ENCODE assay signal across 1 cellular context in the genomic region with DNA sequence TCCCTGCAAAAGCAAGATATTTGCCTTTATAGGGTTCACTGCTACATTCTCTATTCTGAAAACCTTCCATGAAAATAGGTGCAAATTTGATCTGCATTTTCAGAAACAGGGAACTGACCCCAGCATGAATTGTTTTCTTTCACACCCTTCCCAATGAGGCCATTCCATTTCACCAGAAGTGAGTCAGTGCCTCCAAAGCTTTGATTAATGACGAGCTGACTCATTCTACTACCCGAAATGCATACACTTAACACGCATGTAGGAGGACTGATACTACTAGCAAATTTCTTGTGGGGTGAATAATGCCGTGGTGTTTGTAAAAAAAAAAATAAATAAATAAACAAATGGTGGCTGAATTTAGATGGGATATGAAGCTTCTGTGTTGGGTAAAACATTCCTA.
A peak's percentile ranks its signal among the peaks of the same experiment; 100 is the strongest.
TF ChIP-seq lines count a peak whose summit lies in the region.

No MANE protein-coding gene starts in this region.

TF ChIP-seq in K562, 482 proteins besides CTCF, POLR2A, EP300 and RAD21 (continued from another document and continues in another):
- no peak for TF ChIP-seq E2F5 (CRISPR knock-in tag; IDR thresholded peaks at IDR 0.05)
- TF ChIP-seq, protein P1, sequence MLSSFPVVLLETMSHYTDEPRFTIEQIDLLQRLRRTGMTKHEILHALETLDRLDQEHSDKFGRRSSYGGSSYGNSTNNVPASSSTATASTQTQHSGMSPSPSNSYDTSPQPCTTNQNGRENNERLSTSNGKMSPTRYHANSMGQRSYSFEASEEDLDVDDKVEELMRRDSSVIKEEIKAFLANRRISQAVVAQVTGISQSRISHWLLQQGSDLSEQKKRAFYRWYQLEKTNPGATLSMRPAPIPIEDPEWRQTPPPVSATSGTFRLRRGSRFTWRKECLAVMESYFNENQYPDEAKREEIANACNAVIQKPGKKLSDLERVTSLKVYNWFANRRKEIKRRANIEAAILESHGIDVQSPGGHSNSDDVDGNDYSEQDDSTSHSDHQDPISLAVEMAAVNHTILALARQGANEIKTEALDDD (IDR thresholded peaks at IDR 0.05), result 0 out of 2 replicates have a peak, but pooled peaks have one; percentile 32
- TF ChIP-seq SAFB2 (IDR thresholded peaks at IDR 0.05; ENCODE audit: borderline replicate concordance, low read depth, low read length, severe bottlenecking), result no peak
- TF ChIP-seq KDM1A (IDR thresholded peaks at IDR 0.05), result peak; percentile 54 to 63; a peak in 3 of 4 replicates
- no peak for TF ChIP-seq MLLT1 (IDR thresholded peaks at IDR 0.05)
- TF ChIP-seq NFYB (IDR thresholded peaks at IDR 0.05; ENCODE audit: extremely low read depth, insufficient read length), result no peak
- TF ChIP-seq, protein P2, sequence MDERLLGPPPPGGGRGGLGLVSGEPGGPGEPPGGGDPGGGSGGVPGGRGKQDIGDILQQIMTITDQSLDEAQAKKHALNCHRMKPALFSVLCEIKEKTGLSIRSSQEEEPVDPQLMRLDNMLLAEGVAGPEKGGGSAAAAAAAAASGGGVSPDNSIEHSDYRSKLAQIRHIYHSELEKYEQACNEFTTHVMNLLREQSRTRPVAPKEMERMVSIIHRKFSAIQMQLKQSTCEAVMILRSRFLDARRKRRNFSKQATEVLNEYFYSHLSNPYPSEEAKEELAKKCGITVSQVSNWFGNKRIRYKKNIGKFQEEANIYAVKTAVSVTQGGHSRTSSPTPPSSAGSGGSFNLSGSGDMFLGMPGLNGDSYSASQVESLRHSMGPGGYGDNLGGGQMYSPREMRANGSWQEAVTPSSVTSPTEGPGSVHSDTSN (CRISPR knock-in tag; IDR thresholded peaks at IDR 0.05; ENCODE audit: low read depth), result no peak
- TF ChIP-seq, protein P2 (tag; conservative IDR thresholded peaks at IDR 0.05; ENCODE audit: low read depth), result peak; percentile 96
- no peak for TF ChIP-seq POLR2B (IDR thresholded peaks at IDR 0.05; ENCODE audit: low read depth, partially characterized antibody)
- TF ChIP-seq MIER1 (IDR thresholded peaks at IDR 0.05; ENCODE audit: low read depth), result no peak
- TF ChIP-seq, protein P3, sequence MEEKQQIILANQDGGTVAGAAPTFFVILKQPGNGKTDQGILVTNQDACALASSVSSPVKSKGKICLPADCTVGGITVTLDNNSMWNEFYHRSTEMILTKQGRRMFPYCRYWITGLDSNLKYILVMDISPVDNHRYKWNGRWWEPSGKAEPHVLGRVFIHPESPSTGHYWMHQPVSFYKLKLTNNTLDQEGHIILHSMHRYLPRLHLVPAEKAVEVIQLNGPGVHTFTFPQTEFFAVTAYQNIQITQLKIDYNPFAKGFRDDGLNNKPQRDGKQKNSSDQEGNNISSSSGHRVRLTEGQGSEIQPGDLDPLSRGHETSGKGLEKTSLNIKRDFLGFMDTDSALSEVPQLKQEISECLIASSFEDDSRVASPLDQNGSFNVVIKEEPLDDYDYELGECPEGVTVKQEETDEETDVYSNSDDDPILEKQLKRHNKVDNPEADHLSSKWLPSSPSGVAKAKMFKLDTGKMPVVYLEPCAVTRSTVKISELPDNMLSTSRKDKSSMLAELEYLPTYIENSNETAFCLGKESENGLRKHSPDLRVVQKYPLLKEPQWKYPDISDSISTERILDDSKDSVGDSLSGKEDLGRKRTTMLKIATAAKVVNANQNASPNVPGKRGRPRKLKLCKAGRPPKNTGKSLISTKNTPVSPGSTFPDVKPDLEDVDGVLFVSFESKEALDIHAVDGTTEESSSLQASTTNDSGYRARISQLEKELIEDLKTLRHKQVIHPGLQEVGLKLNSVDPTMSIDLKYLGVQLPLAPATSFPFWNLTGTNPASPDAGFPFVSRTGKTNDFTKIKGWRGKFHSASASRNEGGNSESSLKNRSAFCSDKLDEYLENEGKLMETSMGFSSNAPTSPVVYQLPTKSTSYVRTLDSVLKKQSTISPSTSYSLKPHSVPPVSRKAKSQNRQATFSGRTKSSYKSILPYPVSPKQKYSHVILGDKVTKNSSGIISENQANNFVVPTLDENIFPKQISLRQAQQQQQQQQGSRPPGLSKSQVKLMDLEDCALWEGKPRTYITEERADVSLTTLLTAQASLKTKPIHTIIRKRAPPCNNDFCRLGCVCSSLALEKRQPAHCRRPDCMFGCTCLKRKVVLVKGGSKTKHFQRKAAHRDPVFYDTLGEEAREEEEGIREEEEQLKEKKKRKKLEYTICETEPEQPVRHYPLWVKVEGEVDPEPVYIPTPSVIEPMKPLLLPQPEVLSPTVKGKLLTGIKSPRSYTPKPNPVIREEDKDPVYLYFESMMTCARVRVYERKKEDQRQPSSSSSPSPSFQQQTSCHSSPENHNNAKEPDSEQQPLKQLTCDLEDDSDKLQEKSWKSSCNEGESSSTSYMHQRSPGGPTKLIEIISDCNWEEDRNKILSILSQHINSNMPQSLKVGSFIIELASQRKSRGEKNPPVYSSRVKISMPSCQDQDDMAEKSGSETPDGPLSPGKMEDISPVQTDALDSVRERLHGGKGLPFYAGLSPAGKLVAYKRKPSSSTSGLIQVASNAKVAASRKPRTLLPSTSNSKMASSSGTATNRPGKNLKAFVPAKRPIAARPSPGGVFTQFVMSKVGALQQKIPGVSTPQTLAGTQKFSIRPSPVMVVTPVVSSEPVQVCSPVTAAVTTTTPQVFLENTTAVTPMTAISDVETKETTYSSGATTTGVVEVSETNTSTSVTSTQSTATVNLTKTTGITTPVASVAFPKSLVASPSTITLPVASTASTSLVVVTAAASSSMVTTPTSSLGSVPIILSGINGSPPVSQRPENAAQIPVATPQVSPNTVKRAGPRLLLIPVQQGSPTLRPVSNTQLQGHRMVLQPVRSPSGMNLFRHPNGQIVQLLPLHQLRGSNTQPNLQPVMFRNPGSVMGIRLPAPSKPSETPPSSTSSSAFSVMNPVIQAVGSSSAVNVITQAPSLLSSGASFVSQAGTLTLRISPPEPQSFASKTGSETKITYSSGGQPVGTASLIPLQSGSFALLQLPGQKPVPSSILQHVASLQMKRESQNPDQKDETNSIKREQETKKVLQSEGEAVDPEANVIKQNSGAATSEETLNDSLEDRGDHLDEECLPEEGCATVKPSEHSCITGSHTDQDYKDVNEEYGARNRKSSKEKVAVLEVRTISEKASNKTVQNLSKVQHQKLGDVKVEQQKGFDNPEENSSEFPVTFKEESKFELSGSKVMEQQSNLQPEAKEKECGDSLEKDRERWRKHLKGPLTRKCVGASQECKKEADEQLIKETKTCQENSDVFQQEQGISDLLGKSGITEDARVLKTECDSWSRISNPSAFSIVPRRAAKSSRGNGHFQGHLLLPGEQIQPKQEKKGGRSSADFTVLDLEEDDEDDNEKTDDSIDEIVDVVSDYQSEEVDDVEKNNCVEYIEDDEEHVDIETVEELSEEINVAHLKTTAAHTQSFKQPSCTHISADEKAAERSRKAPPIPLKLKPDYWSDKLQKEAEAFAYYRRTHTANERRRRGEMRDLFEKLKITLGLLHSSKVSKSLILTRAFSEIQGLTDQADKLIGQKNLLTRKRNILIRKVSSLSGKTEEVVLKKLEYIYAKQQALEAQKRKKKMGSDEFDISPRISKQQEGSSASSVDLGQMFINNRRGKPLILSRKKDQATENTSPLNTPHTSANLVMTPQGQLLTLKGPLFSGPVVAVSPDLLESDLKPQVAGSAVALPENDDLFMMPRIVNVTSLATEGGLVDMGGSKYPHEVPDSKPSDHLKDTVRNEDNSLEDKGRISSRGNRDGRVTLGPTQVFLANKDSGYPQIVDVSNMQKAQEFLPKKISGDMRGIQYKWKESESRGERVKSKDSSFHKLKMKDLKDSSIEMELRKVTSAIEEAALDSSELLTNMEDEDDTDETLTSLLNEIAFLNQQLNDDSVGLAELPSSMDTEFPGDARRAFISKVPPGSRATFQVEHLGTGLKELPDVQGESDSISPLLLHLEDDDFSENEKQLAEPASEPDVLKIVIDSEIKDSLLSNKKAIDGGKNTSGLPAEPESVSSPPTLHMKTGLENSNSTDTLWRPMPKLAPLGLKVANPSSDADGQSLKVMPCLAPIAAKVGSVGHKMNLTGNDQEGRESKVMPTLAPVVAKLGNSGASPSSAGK (IDR thresholded peaks at IDR 0.05), result no peak
- TF ChIP-seq ELK3 (CRISPR knock-in tag; IDR thresholded peaks at IDR 0.05), result no peak
- no peak for TF ChIP-seq EHMT2 (IDR thresholded peaks at IDR 0.05)
- peak; percentile 57 for TF ChIP-seq C11orf30 (IDR thresholded peaks at IDR 0.05; ENCODE audit: low read depth)
- TF ChIP-seq PML (IDR thresholded peaks at IDR 0.05; ENCODE audit: low read length), result peak; percentile 26; the same call in 1 of the 2 replicates
- TF ChIP-seq SFPQ (IDR thresholded peaks at IDR 0.05; ENCODE audit: low read depth, low read length), result no peak
- TF ChIP-seq ZNF699 (CRISPR knock-in tag; IDR thresholded peaks at IDR 0.05; ENCODE audit: insufficient replicate concordance), result no peak
- no peak for TF ChIP-seq BRF1 (IDR thresholded peaks at IDR 0.05; ENCODE audit: borderline replicate concordance, extremely low read depth, insufficient read length)
- TF ChIP-seq SNRNP70 (optimal IDR thresholded peaks at IDR 0.05; ENCODE audit: low read depth, low read length), result no peak
- no peak for TF ChIP-seq NCOA1 (IDR thresholded peaks at IDR 0.05; ENCODE audit: low read depth)
- no peak for TF ChIP-seq U2AF2 (optimal IDR thresholded peaks at IDR 0.05; ENCODE audit: low read depth, low read length)
- TF ChIP-seq CBX3 (IDR thresholded peaks at IDR 0.05; ENCODE audit: borderline replicate concordance in 1 of 2, low read length in 2 of 2), result no peak
- no peak for TF ChIP-seq TAF7 (tag; IDR thresholded peaks at IDR 0.05)
- TF ChIP-seq FOSL1 (tag; conservative IDR thresholded peaks at IDR 0.05), result peak; percentile 92
- TF ChIP-seq SMAD4 (CRISPR knock-in tag; conservative IDR thresholded peaks at IDR 0.05), result no peak
- TF ChIP-seq NFE2 (IDR thresholded peaks at IDR 0.05; ENCODE audit: low read depth), result peak; percentile 90
- peak; percentile 91 for TF ChIP-seq JUND (IDR thresholded peaks at IDR 0.05; ENCODE audit: borderline replicate concordance, low read depth, low read length)
- TF ChIP-seq JUND (tag; IDR thresholded peaks at IDR 0.05; ENCODE audit: borderline replicate concordance, low read depth, low read length), result peak; percentile 87; the same call in 2 of the 3 replicates
- TF ChIP-seq, protein P4, sequence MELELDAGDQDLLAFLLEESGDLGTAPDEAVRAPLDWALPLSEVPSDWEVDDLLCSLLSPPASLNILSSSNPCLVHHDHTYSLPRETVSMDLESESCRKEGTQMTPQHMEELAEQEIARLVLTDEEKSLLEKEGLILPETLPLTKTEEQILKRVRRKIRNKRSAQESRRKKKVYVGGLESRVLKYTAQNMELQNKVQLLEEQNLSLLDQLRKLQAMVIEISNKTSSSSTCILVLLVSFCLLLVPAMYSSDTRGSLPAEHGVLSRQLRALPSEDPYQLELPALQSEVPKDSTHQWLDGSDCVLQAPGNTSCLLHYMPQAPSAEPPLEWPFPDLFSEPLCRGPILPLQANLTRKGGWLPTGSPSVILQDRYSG (tag; conservative IDR thresholded peaks at IDR 0.05; ENCODE audit: low read depth), result no peak
- TF ChIP-seq ZNF277 (CRISPR knock-in tag; IDR thresholded peaks at IDR 0.05; ENCODE audit: borderline replicate concordance), result no peak
